In the genomic region with DNA sequence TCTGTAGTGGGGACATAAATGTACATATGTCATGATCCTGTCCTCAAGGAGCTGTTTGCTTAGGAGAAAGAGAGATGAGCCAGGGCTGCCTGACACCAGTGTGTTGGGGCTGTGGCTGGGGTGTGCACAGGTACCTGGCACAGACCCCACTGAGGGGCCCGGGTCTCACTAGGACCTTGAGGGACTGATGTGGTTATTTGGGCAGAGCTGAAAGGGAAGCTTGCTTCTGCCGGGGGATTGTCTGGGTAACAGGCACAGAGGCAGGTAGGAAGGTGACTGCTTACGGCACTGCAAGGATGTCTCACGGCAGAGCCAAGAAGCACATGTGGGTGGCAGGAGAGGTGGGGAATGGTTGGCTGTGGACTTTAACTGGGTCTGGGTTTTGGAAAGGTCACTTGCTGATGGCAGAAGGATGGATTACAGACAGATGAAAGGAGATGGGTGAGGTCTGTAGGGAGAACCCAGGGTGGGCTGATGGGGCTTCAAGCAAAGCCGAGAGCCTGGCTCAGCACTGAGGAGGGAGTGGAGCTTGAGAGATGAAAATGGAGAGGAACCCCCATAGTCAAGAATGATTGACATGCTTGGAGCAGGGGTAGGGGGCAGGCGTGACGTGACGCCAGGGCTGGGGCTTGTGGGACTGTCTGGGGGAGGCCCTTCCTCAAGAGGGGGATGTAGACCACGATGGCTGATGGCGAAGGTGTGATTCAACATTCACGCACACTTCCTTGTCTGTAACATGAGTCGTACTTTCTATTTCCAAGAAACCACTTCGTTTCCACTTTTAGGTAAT, we compare ENCODE assay signal across 20 cellular contexts.
"Had no signal": no experiment of that assay in that cellular context is flagged by ENCODE, and none has a peak within 500 bp of the region (broad histone marks: within the 10 kb centered on the region; RNA-seq: fewer than 3 reads in every experiment).

No MANE protein-coding gene starts in this region.

- H3K27me3 Mint-ChIP-seq: stimulated activated naive CD8-positive, alpha-beta T cell treated with anti-CD3 and anti-CD28 coated beads, Interleukin-15, Interleukin-2, amounts not matched to agents 100 ng/mL and 50 ng/mL, for 24 hours had no signal

- ATAC-seq: effector memory CD8-positive, alpha-beta T cell; gastrocnemius medialis; natural killer cell; pancreas; psoas muscle; right cardiac atrium; WTC11 had no signal

- H3K27ac Mint-ChIP-seq: activated T-cell treated with anti-CD3 and anti-CD28 coated beads, Interleukin-2, amount 50 U/mL, for 72 hours; effector memory CD8-positive, alpha-beta T cell; natural killer cell; stimulated activated naive CD8-positive, alpha-beta T cell treated with anti-CD3 and anti-CD28 coated beads, Interleukin-15, Interleukin-2, amounts not matched to agents 100 ng/mL and 50 ng/mL, for 24 hours; WTC11 had no signal

- DNase-seq: activated CD4-positive, alpha-beta T cell treated with anti-CD3 and anti-CD28 coated beads, Interleukin-2, amount 50 U/mL, for 4 hours; activated effector memory CD4-positive, alpha-beta T cell treated with Interleukin-2 at 50 U/mL for 16 hours; activated naive CD4-positive, alpha-beta T cell treated with anti-CD3 and anti-CD28 coated beads, Interleukin-2, amount 50 U/mL, for 16 hours; activated T-cell treated with anti-CD3 and anti-CD28 coated beads, Interleukin-2, amount 50 U/mL, for 72 hours; amniotic stem cell; colonic mucosa; effector memory CD8-positive, alpha-beta T cell; esophagus squamous epithelium; gastrocnemius medialis; midbrain; natural killer cell; pancreas; psoas muscle; SK-N-SH; stimulated activated CD4-positive, alpha-beta T cell treated with anti-CD3 and anti-CD28 coated beads, Interleukin-4, amount 100 ng/mL, for 24 hours; uterus had no signal

- H3K4me3 Mint-ChIP-seq: activated T-cell treated with anti-CD3 and anti-CD28 coated beads, Interleukin-2, amount 50 U/mL, for 72 hours; central memory CD8-positive, alpha-beta T cell; effector memory CD8-positive, alpha-beta T cell; natural killer cell; stimulated activated naive CD8-positive, alpha-beta T cell treated with anti-CD3 and anti-CD28 coated beads, Interleukin-15, Interleukin-2, amounts not matched to agents 100 ng/mL and 50 ng/mL, for 24 hours; WTC11 had no signal

- H3K36me3 Mint-ChIP-seq: natural killer cell had no signal

- H3K9me3 Mint-ChIP-seq: activated T-cell treated with anti-CD3 and anti-CD28 coated beads, Interleukin-2, amount 50 U/mL, for 72 hours; central memory CD8-positive, alpha-beta T cell; effector memory CD8-positive, alpha-beta T cell had no signal

- H3K4me1 Mint-ChIP-seq: central memory CD8-positive, alpha-beta T cell; natural killer cell; WTC11 had no signal
